Comparison of ENCODE assay signal across 24 cellular contexts in genomic region chr10:15457382-15457781, GRCh38.
"Had no signal": no experiment of that assay in that cellular context is flagged by ENCODE, and none has a peak within 500 bp of the region (broad histone marks: within the 10 kb centered on the region; RNA-seq: fewer than 3 reads in every experiment).

No MANE protein-coding gene starts in this region.

- H3K27me3 ChIP-seq: ovary, right atrium auricular region, right lobe of liver, testis, thyroid gland, upper lobe of right lung had no signal

- H3K27ac ChIP-seq: left ventricle myocardium inferior, ovary, right atrium auricular region, right lobe of liver, testis, thyroid gland, transverse colon, upper lobe of right lung had no signal

- H3K4me1 ChIP-seq: left ventricle myocardium inferior, right atrium auricular region, right lobe of liver, testis, thyroid gland, transverse colon had no signal

- DNase-seq: hypothalamus; immature natural killer cell; islet precursor cell; left ventricle myocardium inferior; midbrain; mucosa of descending colon; naive thymus-derived CD4-positive, alpha-beta T cell; ovary; right lobe of liver; stimulated activated CD4-positive, alpha-beta T cell treated with anti-CD3 and anti-CD28 coated beads, Interleukin-1b, Interleukin-23, amount 100 ng/mL, for 48 hours; stimulated activated CD4-positive, alpha-beta T cell treated with anti-CD3 and anti-CD28 coated beads, Interleukin-2, amount 100 ng/mL, for 48 hours; stimulated activated CD4-positive, alpha-beta T cell treated with anti-CD3 and anti-CD28 coated beads, Interleukin-4, amount 100 ng/mL, for 4 hours; stimulated activated CD8-positive, alpha-beta memory T cell treated with anti-CD3 and anti-CD28 coated beads, Interleukin-4, amount 100 ng/mL, for 48 hours; stimulated activated naive CD4-positive, alpha-beta T cell treated with Interleukin-2 at 50 U/mL for 16 hours; stimulated activated naive CD8-positive, alpha-beta T cell treated with anti-CD3 and anti-CD28 coated beads, Interleukin-15, amount 100 ng/mL, for 72 hours; testis; thyroid gland; transverse colon; upper lobe of right lung had no signal

- H3K4me2 ChIP-seq: smooth muscle cell had no signal

- ATAC-seq: mucosa of descending colon; naive thymus-derived CD4-positive, alpha-beta T cell; natural killer cell treated with Interleukin-12 subunit alpha and Interleukin-12 subunit beta and Interleukin-15 and Interleukin-18, amount 100 ng/mL, for 72 hours; right lobe of liver; stimulated activated memory B cell treated with anti-CD40 and anti-IgM and Interleukin-4, amounts not matched to agents 10 μg/mL and 1 μg/mL and 100 μg/mL, for 72 hours; stimulated activated naive CD8-positive, alpha-beta T cell treated with anti-CD3 and anti-CD28 coated beads, Interleukin-15, amount 100 ng/mL, for 72 hours; upper lobe of right lung had no signal

- H3K4me3 ChIP-seq: left ventricle myocardium inferior, lung, mucosa of descending colon, ovary, right atrium auricular region, right lobe of liver, smooth muscle cell, testis, thyroid gland, transverse colon, upper lobe of right lung had no signal

- H3K36me3 ChIP-seq: left ventricle myocardium inferior, ovary, right atrium auricular region, right lobe of liver, thyroid gland, transverse colon, upper lobe of right lung had no signal
